10 cellular contexts compared by ENCODE assay signal in genomic region chr7:96663457-96663856, GRCh38. TPM values are rescaled to one million over a fixed set of nuclear protein-coding genes. Genes with fewer than 3 reads are reported as not detected.
A peak's percentile ranks its signal among the peaks of the same experiment; 100 is the strongest.
DNase-seq lines count a peak whose midpoint lies in the region; ATAC-seq and TF ChIP-seq lines count a peak whose summit lies in the region.
"Had no signal": no experiment of that assay in that cellular context is flagged by ENCODE, and none has a peak within 500 bp of the region (broad histone marks: within the 10 kb centered on the region; RNA-seq: fewer than 3 reads in every experiment).

No MANE protein-coding gene starts in this region.

- H3K9ac ChIP-seq in DND-41 (ENCODE audit: low read depth, low read length) = no peak overlapping the region

- intact Hi-C loops in activated CD4-positive, alpha-beta memory T cell treated with anti-CD3 and anti-CD28 coated beads for 36 hours (cut with micrococcal nuclease) = no loop called here

- H2AFZ ChIP-seq in DND-41 (ENCODE audit: low read depth, low read length) = no peak overlapping the region

- H3K27me3 Mint-ChIP-seq in activated CD4-positive, alpha-beta memory T cell treated with anti-CD3 and anti-CD28 coated beads for 36 hours = no peaks in the 10 kb centered on the region

- H4K20me1 ChIP-seq in DND-41 (ENCODE audit: insufficient read depth, low read length) = no peaks in the 10 kb centered on the region

- H3K36me3 Mint-ChIP-seq in activated CD4-positive, alpha-beta memory T cell treated with anti-CD3 and anti-CD28 coated beads for 36 hours = peaks cover 9% of the 10 kb centered on the region

- no peak overlapping the region for H3K27ac ChIP-seq in DND-41 (ENCODE audit: low read length)
- H3K27ac ChIP-seq: SJSA1 had no signal

- DNase-seq in DND-41 (no peak), NB4 (ENCODE audit: low read depth) (peak; percentile 29), NCI-H1436 treated with DMSO at 0.1 percent for 48 hours (lab: John Stamatoyannopoulos, UW) (no peak), GDM1 (lab: John Stamatoyannopoulos, UW) (no peak)
- DNase-seq in activated CD4-positive, alpha-beta T cell treated with anti-CD3 and anti-CD28 coated beads for 1 hour = no peak
- DNase-seq in activated CD4-positive, alpha-beta memory T cell treated with anti-CD3 and anti-CD28 coated beads for 36 hours = no peak
- DNase-seq: nephron progenitor cell had no signal

- H3K4me3 ChIP-seq in DND-41 (ENCODE audit: low read depth in 1 of 2, low read length in 2 of 2) = no peak overlapping the region
- no peak overlapping the region for H3K4me3 ChIP-seq in NB4 (ENCODE audit: low read depth, low read length)
- H3K4me3 ChIP-seq: SJSA1 had no signal

- CTCF ChIA-PET in activated CD4-positive, alpha-beta memory T cell treated with anti-CD3 and anti-CD28 coated beads for 36 hours (lab: Charles Lee) = no interaction called here

- no peaks in the 10 kb centered on the region for H3K9me3 Mint-ChIP-seq in activated CD4-positive, alpha-beta memory T cell treated with anti-CD3 and anti-CD28 coated beads for 36 hours
- H3K9me3 Mint-ChIP-seq: nephron progenitor cell had no signal

- H3K27ac Mint-ChIP-seq in activated CD4-positive, alpha-beta memory T cell treated with anti-CD3 and anti-CD28 coated beads for 36 hours = no peak overlapping the region
- H3K27ac Mint-ChIP-seq: nephron progenitor cell had no signal

- no peaks in the 10 kb centered on the region for H3K27me3 ChIP-seq in DND-41 (ENCODE audit: insufficient read depth, low read length, poor library complexity)
- H3K27me3 ChIP-seq: SJSA1 had no signal

- POLR2A ChIA-PET in activated CD4-positive, alpha-beta memory T cell treated with anti-CD3 and anti-CD28 coated beads for 36 hours (lab: Charles Lee) = no interaction called here

- H3K4me1 Mint-ChIP-seq in activated CD4-positive, alpha-beta memory T cell treated with anti-CD3 and anti-CD28 coated beads for 36 hours (ENCODE audit: low read depth) = peaks cover 14% of the 10 kb centered on the region

- no peaks in the 10 kb centered on the region for H3K36me3 ChIP-seq in DND-41 (ENCODE audit: insufficient read depth, low read length)
- H3K36me3 ChIP-seq: SJSA1 had no signal

- no peak overlapping the region for H3K4me3 Mint-ChIP-seq in activated CD4-positive, alpha-beta memory T cell treated with anti-CD3 and anti-CD28 coated beads for 36 hours
- H3K4me3 Mint-ChIP-seq: nephron progenitor cell had no signal

- TF ChIP-seq CTCF in DND-41 (IDR thresholded peaks at IDR 0.05; ENCODE audit: borderline replicate concordance, extremely low read depth, low read length, poor library complexity, severe bottlenecking) (no peak), NB4 (IDR thresholded peaks at IDR 0.05; ENCODE audit: low read depth, low read length) (no peak)

- peaks cover 5% of the 10 kb centered on the region; the same call in 1 of the 2 replicates for H3K4me1 ChIP-seq in DND-41 (ENCODE audit: insufficient read depth, low read length)
- H3K4me1 ChIP-seq: SJSA1 had no signal

- no peaks in the 10 kb centered on the region for H3K79me2 ChIP-seq in DND-41 (ENCODE audit: insufficient read depth, low read length)

- H3K9me3 ChIP-seq in DND-41 (ENCODE audit: insufficient read depth, low read length, severe bottlenecking) = no peaks in the 10 kb centered on the region
- H3K9me3 ChIP-seq: SJSA1 had no signal

- no peak overlapping the region for H3K4me2 ChIP-seq in DND-41 (ENCODE audit: insufficient read depth, low read length)

- no peak for TF ChIP-seq POLR2A in NB4 (IDR thresholded peaks at IDR 0.05; ENCODE audit: extremely low read depth, insufficient read length)

- ATAC-seq in DND-41 (ENCODE audit: insufficient read depth, low read depth) (peak; percentile 76), GM19395 (IDR thresholded peaks at IDR 0.05; ENCODE audit: unreplicated experiment) (peak; percentile 93), HG02973 (IDR thresholded peaks at IDR 0.05; ENCODE audit: unreplicated experiment) (peak; percentile 90)

RNA-seq across cellular contexts. Expression of gene SEM1, which starts 46.2 kb away (rescaled TPM):
- total RNA-seq in activated CD4-positive, alpha-beta memory T cell treated with anti-CD3 and anti-CD28 coated beads for 36 hours = 10 to 100 TPM; 41.6 to 42.4 TPM
